Comparison of ENCODE assay signal across 26 cellular contexts in the genomic region with DNA sequence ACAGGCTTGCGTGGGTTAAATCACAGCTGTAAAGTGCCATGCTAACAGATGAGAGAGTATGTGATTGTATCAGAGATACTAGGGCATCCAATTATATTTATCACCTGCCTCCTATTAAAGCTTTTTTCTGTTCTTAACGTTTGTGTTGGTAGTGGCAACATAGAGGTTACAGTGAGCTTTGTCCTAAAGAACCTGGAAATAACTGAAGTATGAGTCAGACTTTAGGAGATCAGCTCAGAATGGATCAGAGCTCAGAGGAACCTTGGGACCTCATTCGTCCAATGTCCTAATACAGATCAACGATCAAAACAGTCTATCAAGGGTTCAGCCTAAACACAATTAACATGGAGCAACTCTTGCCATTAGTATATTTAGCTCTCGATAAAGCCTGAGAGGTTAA.
DNase-seq lines count a peak whose midpoint lies in the region; ATAC-seq, FAIRE-seq and TF ChIP-seq lines count a peak whose summit lies in the region.
"Had no signal": no experiment of that assay in that cellular context is flagged by ENCODE, and none has a peak within 500 bp of the region (broad histone marks: within the 10 kb centered on the region; RNA-seq: fewer than 3 reads in every experiment).

No MANE protein-coding gene starts in this region.

- DNase-seq in EL (peak; percentile 38), HTR-8/SVneo (ENCODE audit: insufficient read length, low spot score) (peak; percentile 9), SW480 (ENCODE audit: low spot score) (peak; percentile 42), retinal pigment epithelial cell (ENCODE audit: low read depth) (peak; percentile 30), mucosa of gallbladder (ENCODE audit: low spot score) (no peak)
- DNase-seq: CD4-positive, CD25-positive, alpha-beta regulatory T cell; DND-41; NCI-H1092 treated with DMSO at 0.1 percent for 48 hours; NCI-H1436 treated with DMSO at 0.1 percent for 48 hours; NCI-H2029 treated with DMSO at 0.1 percent for 48 hours; NCI-H345; NCI-H524; NCI-H774; NK-92 treated with Interleukin-12 subunit alpha and Interleukin-12 subunit beta, amount 100 ng/mL, for 24 hours; Peyer's patch; SJCRH30; T-helper 1 cell had no signal

- no peak for FAIRE-seq in HTR-8/SVneo (lab: Jason Lieb, UNC)
- FAIRE-seq: A549, G401.6, GM12892, H1, HepG2, K562 had no signal

- TF ChIP-seq CTCF in retinal pigment epithelial cell (conservative IDR thresholded peaks at IDR 0.05; ENCODE audit: low read depth, low read length): no peak

- no peak overlapping the region for H3K4me3 ChIP-seq in retinal pigment epithelial cell (ENCODE audit: low read length)
- H3K4me3 ChIP-seq: A549, K562, Peyer's patch, SJCRH30 had no signal

- ATAC-seq in GM18517 (IDR thresholded peaks at IDR 0.05; ENCODE audit: unreplicated experiment) (no peak), HG03280 (IDR thresholded peaks at IDR 0.05; ENCODE audit: unreplicated experiment) (no peak)
- ATAC-seq: A549, HCT116, HepG2, K562 had no signal
